In the genomic region with DNA sequence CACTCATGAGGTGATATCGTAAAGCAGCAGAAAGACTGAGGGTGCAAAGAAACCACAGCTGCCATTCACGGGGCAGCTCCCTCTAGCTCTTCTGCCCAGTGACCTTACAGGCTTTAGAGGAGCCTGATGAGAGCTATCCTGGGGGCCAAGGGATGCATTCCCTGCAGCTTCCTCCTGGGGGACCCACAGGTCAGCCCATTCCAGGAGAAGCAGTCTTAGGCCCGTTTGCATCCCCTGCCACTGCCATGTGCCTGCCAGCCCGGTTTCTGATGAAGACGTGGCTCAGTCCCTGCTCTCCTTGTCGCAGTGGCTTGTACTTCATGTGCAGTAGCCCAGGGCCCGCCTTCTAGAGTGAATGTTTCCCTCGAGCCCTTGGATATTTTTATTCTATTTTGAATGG, we compare ENCODE assay signal across 19 cellular contexts. TPM values are rescaled to one million over a fixed set of nuclear protein-coding genes. Genes with fewer than 3 reads are reported as not detected.
A peak's percentile ranks its signal among the peaks of the same experiment; 100 is the strongest.
DNase-seq lines count a peak whose midpoint lies in the region; ATAC-seq and TF ChIP-seq lines count a peak whose summit lies in the region.
"Had no signal": no experiment of that assay in that cellular context is flagged by ENCODE, and none has a peak within 500 bp of the region (broad histone marks: within the 10 kb centered on the region; RNA-seq: fewer than 3 reads in every experiment).

No MANE protein-coding gene starts in this region.

- CTCF ChIA-PET in WTC11 (lab: Charles Lee), result interaction anchor here (0.5 to 3.5 kb wide), 33 partner anchors 10 to 490 kb away, joined by 3 to 57 read pairs (median 4); a partner anchor contains a TSS
- CTCF ChIA-PET in CD8-positive, alpha-beta T cell (lab: Charles Lee), result no interaction called here

- peaks cover 2% of the 10 kb centered on the region; the same call in 1 of the 2 replicates for H3K27me3 Mint-ChIP-seq in HFFc6 (ENCODE audit: insufficient read depth)
- H3K27me3 Mint-ChIP-seq in WTC11 (ENCODE audit: low read depth), result 0 out of 2 replicates have a peak, but pooled peaks cover 6% of the 10 kb centered on the region
- H3K27me3 Mint-ChIP-seq in CD8-positive, alpha-beta T cell (ENCODE audit: low read depth), result no peaks in the 10 kb centered on the region

- no peaks in the 10 kb centered on the region for H3K36me3 ChIP-seq in CD8-positive, alpha-beta T cell (ENCODE audit: insufficient read depth, low read length)
- H3K36me3 ChIP-seq: ascending aorta, BLaER1, thoracic aorta had no signal

- H3K9me3 Mint-ChIP-seq in HFFc6, result no peaks in the 10 kb centered on the region
- H3K9me3 Mint-ChIP-seq in WTC11, result no peaks in the 10 kb centered on the region
- no peaks in the 10 kb centered on the region for H3K9me3 Mint-ChIP-seq in CD8-positive, alpha-beta T cell
- H3K9me3 Mint-ChIP-seq: activated T-cell treated with anti-CD3 and anti-CD28 coated beads, Interleukin-2, amount 50 U/mL, for 4 hours; stimulated activated effector memory CD8-positive, alpha-beta T cell treated with anti-CD3 and anti-CD28 coated beads, Interleukin-12 subunit alpha, Interleukin-12 subunit beta, amount 100 ng/mL, for 72 hours had no signal

- peaks cover 16% of the 10 kb centered on the region for H3K4me1 Mint-ChIP-seq in HFFc6 (ENCODE audit: low read depth)
- peaks cover 21% of the 10 kb centered on the region for H3K4me1 Mint-ChIP-seq in WTC11
- peaks cover 16% of the 10 kb centered on the region for H3K4me1 Mint-ChIP-seq in CD8-positive, alpha-beta T cell (ENCODE audit: low read depth)

- no peak overlapping the region for H3K27ac Mint-ChIP-seq in HFFc6
- H3K27ac Mint-ChIP-seq in WTC11, result no peak overlapping the region
- no peak overlapping the region for H3K27ac Mint-ChIP-seq in CD8-positive, alpha-beta T cell
- H3K27ac Mint-ChIP-seq: activated CD8-positive, alpha-beta T cell treated with anti-CD3 and anti-CD28 coated beads, Interleukin-2, amount 10 ng/mL, durations not matched to agents 7 days and 5 days; stimulated activated effector memory CD8-positive, alpha-beta T cell treated with anti-CD3 and anti-CD28 coated beads, Interleukin-12 subunit alpha, Interleukin-12 subunit beta, amount 100 ng/mL, for 72 hours; T-helper 17 cell had no signal

- no peak overlapping the region for H3K4me3 ChIP-seq in CD8-positive, alpha-beta T cell (ENCODE audit: low read depth, low read length)
- H3K4me3 ChIP-seq: ascending aorta, BLaER1, thoracic aorta had no signal

- DNase-seq in DMS53 (lab: John Stamatoyannopoulos, UW), result peak; percentile 4
- DNase-seq in DMS53 treated with DMSO at 0.1 percent for 48 hours (lab: John Stamatoyannopoulos, UW; ENCODE audit: unreplicated experiment), result no peak
- DNase-seq in HFFc6, result no peak
- peak; percentile 80 for DNase-seq in WTC11 (ENCODE audit: low spot score)
- peak; percentile 71 for DNase-seq in islet precursor cell
- no peak for DNase-seq in COR-L47 (lab: John Stamatoyannopoulos, UW)
- no peak for DNase-seq in CD8-positive, alpha-beta T cell
- DNase-seq: activated CD4-positive, CD25-positive, alpha-beta regulatory T cell; activated CD8-positive, alpha-beta T cell treated with anti-CD3 and anti-CD28 coated beads, Interleukin-2, amount 10 ng/mL, durations not matched to agents 7 days and 5 days; activated naive CD4-positive, alpha-beta T cell treated with anti-CD3 and anti-CD28 coated beads, Interleukin-2, amount 50 U/mL, for 16 hours; activated T-cell treated with anti-CD3 and anti-CD28 coated beads, Interleukin-2, amount 50 U/mL, for 4 hours; NCI-H1436; retina; T-helper 17 cell had no signal

- TF ChIP-seq CTCF in HFFc6 (IDR thresholded peaks at IDR 0.05) (peak; percentile 24; the same call in 1 of the 2 replicates), WTC11 (IDR thresholded peaks at IDR 0.05) (peak; percentile 32; the same call in 1 of the 2 replicates)
- TF ChIP-seq CTCF in CD8-positive, alpha-beta T cell (IDR thresholded peaks at IDR 0.05), result no peak

- ATAC-seq in WTC11 (peak; percentile 89), HG03135 (IDR thresholded peaks at IDR 0.05; ENCODE audit: unreplicated experiment) (no peak)
- ATAC-seq in CD8-positive, alpha-beta T cell, result no peak
- ATAC-seq: activated CD8-positive, alpha-beta T cell treated with anti-CD3 and anti-CD28 coated beads, Interleukin-2, amount 10 ng/mL, durations not matched to agents 7 days and 5 days; activated T-cell treated with anti-CD3 and anti-CD28 coated beads, Interleukin-2, amount 50 U/mL, for 4 hours; stimulated activated effector memory CD8-positive, alpha-beta T cell treated with anti-CD3 and anti-CD28 coated beads, Interleukin-12 subunit alpha, Interleukin-12 subunit beta, amount 100 ng/mL, for 72 hours; T-helper 17 cell had no signal

- H3K4me1 ChIP-seq in CD8-positive, alpha-beta T cell (ENCODE audit: insufficient read depth, low read length), result peaks cover 7% of the 10 kb centered on the region

- intact Hi-C loops in CD8-positive, alpha-beta T cell (cut with DNase I, micrococcal nuclease), result no loop called here

- no peaks in the 10 kb centered on the region for H3K27me3 ChIP-seq in CD8-positive, alpha-beta T cell (ENCODE audit: insufficient read depth, low read length)
- H3K27me3 ChIP-seq: ascending aorta, BLaER1 had no signal

- no peaks in the 10 kb centered on the region for H3K9me3 ChIP-seq in CD8-positive, alpha-beta T cell (ENCODE audit: low read length)
- H3K9me3 ChIP-seq: ascending aorta, BLaER1, thoracic aorta had no signal

- no peak overlapping the region for H3K27ac ChIP-seq in CD8-positive, alpha-beta T cell (ENCODE audit: low read depth, low read length)
- H3K27ac ChIP-seq: ascending aorta, BLaER1, thoracic aorta had no signal

- H3K36me3 Mint-ChIP-seq in HFFc6 (ENCODE audit: low read depth) (no peaks in the 10 kb centered on the region), WTC11 (no peaks in the 10 kb centered on the region)
- H3K36me3 Mint-ChIP-seq in CD8-positive, alpha-beta T cell, result no peaks in the 10 kb centered on the region
- H3K36me3 Mint-ChIP-seq: stimulated activated effector memory CD8-positive, alpha-beta T cell treated with anti-CD3 and anti-CD28 coated beads, Interleukin-12 subunit alpha, Interleukin-12 subunit beta, amount 100 ng/mL, for 72 hours had no signal

- POLR2A ChIA-PET in WTC11 (lab: Charles Lee), result interaction anchor here (0.9 kb wide), 1 partner anchor 9 kb away, joined by 3 read pairs; no protein-coding TSS in a partner anchor
- POLR2A ChIA-PET in CD8-positive, alpha-beta T cell (lab: Charles Lee), result no interaction called here

- H3K4me3 Mint-ChIP-seq in HFFc6, result no peak overlapping the region
- H3K4me3 Mint-ChIP-seq in WTC11, result no peak overlapping the region
- H3K4me3 Mint-ChIP-seq in CD8-positive, alpha-beta T cell, result no peak overlapping the region
- H3K4me3 Mint-ChIP-seq: activated CD8-positive, alpha-beta T cell treated with anti-CD3 and anti-CD28 coated beads, Interleukin-2, amount 10 ng/mL, durations not matched to agents 7 days and 5 days; activated T-cell treated with anti-CD3 and anti-CD28 coated beads, Interleukin-2, amount 50 U/mL, for 4 hours; stimulated activated effector memory CD8-positive, alpha-beta T cell treated with anti-CD3 and anti-CD28 coated beads, Interleukin-12 subunit alpha, Interleukin-12 subunit beta, amount 100 ng/mL, for 72 hours; T-helper 17 cell had no signal

TF ChIP-seq in WTC11, 78 proteins besides CTCF, POLR2A, EP300 and RAD21 (continues in another document):
- TF ChIP-seq, protein P1, sequence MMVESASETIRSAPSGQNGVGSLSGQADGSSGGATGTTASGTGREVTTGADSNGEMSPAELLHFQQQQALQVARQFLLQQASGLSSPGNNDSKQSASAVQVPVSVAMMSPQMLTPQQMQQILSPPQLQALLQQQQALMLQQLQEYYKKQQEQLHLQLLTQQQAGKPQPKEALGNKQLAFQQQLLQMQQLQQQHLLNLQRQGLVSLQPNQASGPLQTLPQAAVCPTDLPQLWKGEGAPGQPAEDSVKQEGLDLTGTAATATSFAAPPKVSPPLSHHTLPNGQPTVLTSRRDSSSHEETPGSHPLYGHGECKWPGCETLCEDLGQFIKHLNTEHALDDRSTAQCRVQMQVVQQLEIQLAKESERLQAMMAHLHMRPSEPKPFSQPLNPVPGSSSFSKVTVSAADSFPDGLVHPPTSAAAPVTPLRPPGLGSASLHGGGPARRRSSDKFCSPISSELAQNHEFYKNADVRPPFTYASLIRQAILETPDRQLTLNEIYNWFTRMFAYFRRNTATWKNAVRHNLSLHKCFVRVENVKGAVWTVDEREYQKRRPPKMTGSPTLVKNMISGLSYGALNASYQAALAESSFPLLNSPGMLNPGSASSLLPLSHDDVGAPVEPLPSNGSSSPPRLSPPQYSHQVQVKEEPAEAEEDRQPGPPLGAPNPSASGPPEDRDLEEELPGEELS (CRISPR knock-in tag; IDR thresholded peaks at IDR 0.05), result no peak
- TF ChIP-seq, protein P2, sequence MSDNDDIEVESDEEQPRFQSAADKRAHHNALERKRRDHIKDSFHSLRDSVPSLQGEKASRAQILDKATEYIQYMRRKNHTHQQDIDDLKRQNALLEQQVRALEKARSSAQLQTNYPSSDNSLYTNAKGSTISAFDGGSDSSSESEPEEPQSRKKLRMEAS (CRISPR knock-in tag; IDR thresholded peaks at IDR 0.05), result peak; percentile 84
- TF ChIP-seq ELF4 (CRISPR knock-in tag; IDR thresholded peaks at IDR 0.05; ENCODE audit: low read depth) (no peak), FOXP1 (CRISPR knock-in tag; IDR thresholded peaks at IDR 0.05; ENCODE audit: borderline replicate concordance) (peak; percentile 26; the same call in 1 of the 2 replicates), NFATC4 (CRISPR knock-in tag; IDR thresholded peaks at IDR 0.05) (no peak), IRF2 (CRISPR knock-in tag; IDR thresholded peaks at IDR 0.05; ENCODE audit: borderline replicate concordance, low read depth) (no peak)
- TF ChIP-seq, protein P3, sequence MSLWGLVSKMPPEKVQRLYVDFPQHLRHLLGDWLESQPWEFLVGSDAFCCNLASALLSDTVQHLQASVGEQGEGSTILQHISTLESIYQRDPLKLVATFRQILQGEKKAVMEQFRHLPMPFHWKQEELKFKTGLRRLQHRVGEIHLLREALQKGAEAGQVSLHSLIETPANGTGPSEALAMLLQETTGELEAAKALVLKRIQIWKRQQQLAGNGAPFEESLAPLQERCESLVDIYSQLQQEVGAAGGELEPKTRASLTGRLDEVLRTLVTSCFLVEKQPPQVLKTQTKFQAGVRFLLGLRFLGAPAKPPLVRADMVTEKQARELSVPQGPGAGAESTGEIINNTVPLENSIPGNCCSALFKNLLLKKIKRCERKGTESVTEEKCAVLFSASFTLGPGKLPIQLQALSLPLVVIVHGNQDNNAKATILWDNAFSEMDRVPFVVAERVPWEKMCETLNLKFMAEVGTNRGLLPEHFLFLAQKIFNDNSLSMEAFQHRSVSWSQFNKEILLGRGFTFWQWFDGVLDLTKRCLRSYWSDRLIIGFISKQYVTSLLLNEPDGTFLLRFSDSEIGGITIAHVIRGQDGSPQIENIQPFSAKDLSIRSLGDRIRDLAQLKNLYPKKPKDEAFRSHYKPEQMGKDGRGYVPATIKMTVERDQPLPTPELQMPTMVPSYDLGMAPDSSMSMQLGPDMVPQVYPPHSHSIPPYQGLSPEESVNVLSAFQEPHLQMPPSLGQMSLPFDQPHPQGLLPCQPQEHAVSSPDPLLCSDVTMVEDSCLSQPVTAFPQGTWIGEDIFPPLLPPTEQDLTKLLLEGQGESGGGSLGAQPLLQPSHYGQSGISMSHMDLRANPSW (CRISPR knock-in tag; conservative IDR thresholded peaks at IDR 0.05; ENCODE audit: low read depth), result no peak

RNA-seq across cellular contexts. Expression of a gene that starts 22.8 kb away (rescaled TPM):
- 100 to 1,000 TPM; 175 to 206 (median 192) TPM for total RNA-seq in HFFc6 (2021; fragmentation: NEBNext Ultra II Directional; extraction: Animal tissue kit (Norgen Biotek cat#: 25700))
- 264 to 296 TPM (median 293 TPM) in 3 replicates for total RNA-seq in WTC11 (2021)
- total RNA-seq in CD8-positive, alpha-beta T cell, result 100 to 1,000 TPM; 129 to 143 TPM

Comparison
In these comparisons a context has a peak if more than half of its experiments do, and no peak if none do; other contexts are left out.
1. DNase-seq: peak in DMS53 (single experiment), WTC11 (single experiment) and islet precursor cell (single experiment); none in DMS53 treated with DMSO at 0.1 percent for 48 hours (single experiment), HFFc6 (single experiment), COR-L47 (single experiment) and CD8-positive, alpha-beta T cell (0 of 7).